ENCODE assay signal across 17 cellular contexts in genomic region chr15:57522148-57522547, GRCh38.
A peak's percentile ranks its signal among the peaks of the same experiment; 100 is the strongest.
DNase-seq lines count a peak whose midpoint lies in the region; ATAC-seq, FAIRE-seq and TF ChIP-seq lines count a peak whose summit lies in the region.
"Had no signal": no experiment of that assay in that cellular context is flagged by ENCODE, and none has a peak within 500 bp of the region (broad histone marks: within the 10 kb centered on the region; RNA-seq: fewer than 3 reads in every experiment).

No MANE protein-coding gene starts in this region.

- TF ChIP-seq EP300 in ovary (IDR thresholded peaks at IDR 0.05), result no peak

- H3K4me3 ChIP-seq in Panc1 (ENCODE audit: low read depth in 2 of 2, low read length in 2 of 2), result no peak overlapping the region
- no peak overlapping the region for H3K4me3 ChIP-seq in kidney (ENCODE audit: low read length in 2 of 2)
- H3K4me3 ChIP-seq in retinal pigment epithelial cell (ENCODE audit: low read length), result no peak overlapping the region
- H3K4me3 ChIP-seq in ovary, result no peak overlapping the region
- H3K4me3 ChIP-seq: SJCRH30 had no signal

- no peaks in the 10 kb centered on the region for H3K36me3 ChIP-seq in Panc1 (ENCODE audit: control insufficient read depth, insufficient read depth, low read length)
- H3K36me3 ChIP-seq in kidney (ENCODE audit: control insufficient read depth in 1 of 2, insufficient read depth in 2 of 2, low read length in 2 of 2), result peaks cover 29 to 59% of the 10 kb centered on the region in 2 donors
- H3K36me3 ChIP-seq in ovary, result no peaks in the 10 kb centered on the region
- H3K36me3 ChIP-seq: SJCRH30 had no signal

- TF ChIP-seq POLR2A in ovary (IDR thresholded peaks at IDR 0.05), result no peak

- TF ChIP-seq CTCF in Panc1 (IDR thresholded peaks at IDR 0.05), result no peak
- TF ChIP-seq CTCF in kidney (IDR thresholded peaks at IDR 0.05; ENCODE audit: borderline replicate concordance, extremely low read depth, insufficient read depth), result no peak
- no peak for TF ChIP-seq CTCF in retinal pigment epithelial cell (conservative IDR thresholded peaks at IDR 0.05; ENCODE audit: low read depth, low read length)
- TF ChIP-seq CTCF in ovary (IDR thresholded peaks at IDR 0.05), result no peak

- intact Hi-C loops in Panc1 (cut with micrococcal nuclease; ENCODE audit: unreplicated experiment), result no loop called here
- intact Hi-C loops in kidney (cut with DNase I), result no loop called here
- intact Hi-C loops in ovary (cut with DNase I), result loop anchor here in 2 of 4 donors (10.0 kb wide), 2 partner anchors 147 to 367 kb away; partner anchors contain the start of gene CGNL1 (in 1 of the 2)

- 80 to 89% (median 88%) methylated on average over 9 of the region's 9 CpGs for WGBS in ovary, 3 donors

- peaks cover 6% of the 10 kb centered on the region for H3K4me1 ChIP-seq in Panc1 (ENCODE audit: control insufficient read depth, insufficient read depth, low read length)
- H3K4me1 ChIP-seq in kidney (ENCODE audit: control insufficient read depth in 1 of 2, insufficient read depth in 1 of 2, low read depth in 1 of 2, low read length in 2 of 2), result peaks cover 21 to 26% of the 10 kb centered on the region in 2 donors
- H3K4me1 ChIP-seq in ovary (ENCODE audit: insufficient read depth), result peaks cover 1% of the 10 kb centered on the region

- H3K27me3 ChIP-seq in Panc1 (ENCODE audit: control insufficient read depth, insufficient read depth, low read length) (no peaks in the 10 kb centered on the region), ovary (no peaks in the 10 kb centered on the region)
- H3K27me3 ChIP-seq: SJCRH30 had no signal

- H3K9ac ChIP-seq in kidney (ENCODE audit: low read length in 2 of 2), result peak overlapping the region in 1 of 2 donors; percentile 28

- CTCF ChIA-PET in Panc1 (lab: Charles Lee) (no interaction called here), HEK293T (lab: Yijun Ruan, JAX) (no interaction called here)

- in situ Hi-C loops in Panc1 (cut with HindIII; ENCODE audit: low pct_unique_long_range_greater_than_20kb, low sequenced_read_pairs), result no loop called here

- no peak for FAIRE-seq in kidney (lab: Jason Lieb, UNC)
- FAIRE-seq: A204.1, H1, urothelium cell line had no signal

- ATAC-seq in Panc1, result peak; percentile 64; the same call in 1 of the 2 replicates
- ATAC-seq: activated CD4-positive, alpha-beta T cell treated with anti-CD3 and anti-CD28 coated beads for 36 hours had no signal

- no TSS peak for BruUV-seq in Panc1 (replicated peaks; lab: Mats Ljungman, UMichigan)

- H3K9me3 ChIP-seq in Panc1 (ENCODE audit: control insufficient read depth, insufficient read depth, low read depth, low read length), result no peaks in the 10 kb centered on the region
- no peaks in the 10 kb centered on the region for H3K9me3 ChIP-seq in kidney (ENCODE audit: control insufficient read depth in 1 of 2, low read length in 2 of 2)
- H3K9me3 ChIP-seq in ovary, result no peaks in the 10 kb centered on the region
- H3K9me3 ChIP-seq: SJCRH30 had no signal

- POLR2A ChIA-PET in Panc1 (lab: Charles Lee) (no interaction called here), HEK293T (lab: Yijun Ruan, JAX) (no interaction called here)

- DNase-seq in NCI-H2196 (lab: John Stamatoyannopoulos, UW; ENCODE audit: unreplicated experiment) (peak; percentile 16), NCI-H2196 treated with DMSO at 0.1 percent for 48 hours (lab: John Stamatoyannopoulos, UW; ENCODE audit: unreplicated experiment) (no peak), Panc1 (ENCODE audit: low read depth, low spot score) (no peak), kidney (peak; percentile 86), retinal pigment epithelial cell (ENCODE audit: low read depth) (peak; percentile 34), HEK293T (ENCODE audit: extremely low spot score) (no peak), ovary (no peak), glomerular visceral epithelial cell (ENCODE audit: extremely low spot score) (no peak)
- DNase-seq: activated CD4-positive, alpha-beta T cell treated with anti-CD3 and anti-CD28 coated beads for 36 hours; activated effector memory CD4-positive, alpha-beta T cell treated with anti-CD3 and anti-CD28 coated beads, Interleukin-2, amount 50 U/mL, for 16 hours; cerebellar nuclear complex; Karpas-422; NCI-H1436 treated with DMSO at 0.1 percent for 48 hours; SJCRH30 had no signal

- H3K27ac ChIP-seq in Panc1 (ENCODE audit: low read length) (peak overlapping the region; percentile 70), kidney (ENCODE audit: low read depth in 2 of 2, low read length in 2 of 2) (peak overlapping the region; percentile 73 to 77), ovary (no peak overlapping the region)
- H3K27ac ChIP-seq: SJCRH30 had no signal

TF ChIP-seq in HEK293T, 16 proteins besides CTCF, POLR2A, EP300 and RAD21:
- TF ChIP-seq ARNT (IDR thresholded peaks at IDR 0.05), result no peak
- TF ChIP-seq FOXA1 (IDR thresholded peaks at IDR 0.05), result no peak
- no peak for TF ChIP-seq ZNF384 (IDR thresholded peaks at IDR 0.05)
- TF ChIP-seq FOXM1 (IDR thresholded peaks at IDR 0.05; ENCODE audit: borderline replicate concordance), result no peak
- no peak for TF ChIP-seq SP1 (IDR thresholded peaks at IDR 0.05)
- TF ChIP-seq L3MBTL2 (conservative IDR thresholded peaks at IDR 0.05), result no peak
- TF ChIP-seq BHLHE40 (IDR thresholded peaks at IDR 0.05; ENCODE audit: borderline replicate concordance), result no peak

Comparison
In these comparisons a context has a peak if more than half of its experiments do, and no peak if none do; other contexts are left out.
1. DNase-seq: peak in NCI-H2196 (single experiment), kidney (single experiment) and retinal pigment epithelial cell (single experiment); none in NCI-H2196 treated with DMSO at 0.1 percent for 48 hours (single experiment), Panc1 (single experiment), HEK293T (single experiment), ovary (0 of 5) and glomerular visceral epithelial cell (single experiment).
2. H3K27ac ChIP-seq: peak in Panc1 (single experiment) and kidney (2 of 2); none in ovary (0 of 2).